Comparison of ENCODE assay signal across 22 cellular contexts in the genomic region with DNA sequence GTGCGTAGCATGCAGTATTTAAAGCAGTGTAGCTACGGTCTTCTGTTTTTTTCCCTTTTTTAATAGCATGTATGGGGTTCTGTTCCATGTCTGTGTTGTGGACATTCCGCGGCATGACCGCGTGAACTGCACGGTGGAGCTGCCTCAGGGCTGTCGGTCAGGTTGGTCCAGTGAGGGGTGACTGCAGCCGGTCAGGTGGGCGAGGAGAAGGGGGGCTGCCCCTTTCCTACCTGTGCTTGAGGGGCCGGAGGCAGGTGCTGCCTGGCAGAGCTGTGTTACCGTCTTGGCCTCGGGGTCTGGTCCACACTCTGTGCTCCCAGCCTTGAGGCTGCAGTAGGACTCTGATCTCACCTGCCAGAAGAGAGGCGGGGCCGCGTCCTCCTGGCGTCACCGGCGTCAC.
"Had no signal": no experiment of that assay in that cellular context is flagged by ENCODE, and none has a peak within 500 bp of the region (broad histone marks: within the 10 kb centered on the region; RNA-seq: fewer than 3 reads in every experiment).

No MANE protein-coding gene starts in this region.

- ATAC-seq: activated CD8-positive, alpha-beta T cell treated with anti-CD3 and anti-CD28 coated beads for 36 hours; activated T-cell treated with anti-CD3 and anti-CD28 coated beads, Interleukin-2, amount 50 U/mL, for 4 hours; activated T-helper 17 cell treated with anti-CD3 and anti-CD28 coated beads, Interleukin-2, amount 50 U/mL, for 72 hours; left lung; pancreas had no signal

- H3K9me3 ChIP-seq: esophagus squamous epithelium, left lung, pancreas, prostate gland, spleen, testis, transverse colon had no signal

- FAIRE-seq: frontal cortex, keratinocyte, pancreas had no signal

- DNase-seq: activated CD4-positive, alpha-beta T cell treated with anti-CD3 and anti-CD28 coated beads, Interleukin-2, amount 50 U/mL, for 1 hour; activated CD4-positive, CD25-positive, alpha-beta regulatory T cell treated with anti-CD3 and anti-CD28 coated beads, Interleukin-2, amount 50 U/mL, for 72 hours; activated CD8-positive, alpha-beta T cell treated with anti-CD3 and anti-CD28 coated beads for 36 hours; activated gamma-delta T cell treated with Interleukin-2 at 50 U/mL for 16 hours; activated naive CD4-positive, alpha-beta T cell treated with anti-CD3 and anti-CD28 coated beads, Interleukin-2, amount 50 U/mL, for 16 hours; activated T-cell treated with anti-CD3 and anti-CD28 coated beads, Interleukin-2, amount 50 U/mL, for 4 hours; amygdala; endodermal cell; esophagus squamous epithelium; left lung; spleen; stimulated activated naive CD4-positive, alpha-beta T cell treated with Interleukin-2 at 50 U/mL for 16 hours; SW 1271; T1000; testis; transverse colon had no signal

- H3K27me3 ChIP-seq: esophagus squamous epithelium, left lung, pancreas, spleen, testis, transverse colon had no signal

- H3K4me1 ChIP-seq: esophagus squamous epithelium, left lung, pancreas, prostate gland had no signal

- H3K27ac ChIP-seq: epithelial cell of prostate, esophagus squamous epithelium, left lung, pancreas, prostate gland, spleen, testis had no signal

- H3K4me3 ChIP-seq: esophagus squamous epithelium, left lung, pancreas, prostate gland, spleen, testis, transverse colon had no signal
